ENCODE assay signal across 8 cellular contexts in genomic region chr18:46148810-46149209, GRCh38. TPM values are rescaled to one million over a fixed set of nuclear protein-coding genes. Genes with fewer than 3 reads are reported as not detected.
DNase-seq lines count a peak whose midpoint lies in the region; ATAC-seq, FAIRE-seq and TF ChIP-seq lines count a peak whose summit lies in the region.

No MANE protein-coding gene starts in this region.

- 0 out of 2 replicates have a peak, but pooled peaks have one; percentile 24 for TF ChIP-seq RAD21 in HepG2 (CRISPR knock-in tag; IDR thresholded peaks at IDR 0.05)

- DNase-seq in AG08396 (ENCODE audit: low spot score) (peak; percentile 52), NCI-H2029 treated with DMSO at 0.1 percent for 48 hours (lab: John Stamatoyannopoulos, UW) (peak; percentile 36), dedifferentiated amniotic fluid mesenchymal stem cell (ENCODE audit: extremely low spot score) (peak; percentile 79), HepG2 (ENCODE audit: low spot score) (peak; percentile 59), uterus (peak; percentile 15 to 17)

- H3K4me2 ChIP-seq in HepG2 (ENCODE audit: low read depth, low read length), result no peak overlapping the region

- no peak overlapping the region for H2AFZ ChIP-seq in HepG2 (ENCODE audit: low read length)

- H3K27me3 ChIP-seq in HepG2 (ENCODE audit: control insufficient read depth in 1 of 2, insufficient read depth in 2 of 2, low read length in 2 of 2) (no peaks in the 10 kb centered on the region; a peak in 2 of 5 replicates), uterus (no peaks in the 10 kb centered on the region)

- TF ChIP-seq POLR2A in HepG2 (IDR thresholded peaks at IDR 0.05; ENCODE audit: insufficient read depth in 1 of 2, low read depth in 2 of 2, low read length in 2 of 2), result no peak
- no peak for TF ChIP-seq POLR2A in uterus (IDR thresholded peaks at IDR 0.05)

- peak; percentile 83 for FAIRE-seq in TTC549 (lab: Jason Lieb, UNC)
- peak; percentile 86 for FAIRE-seq in HepG2 (lab: Jason Lieb, UNC)

- POLR2A ChIA-PET in HepG2 (lab: Yijun Ruan, JAX), result no interaction called here

- TF ChIP-seq CTCF in GM12872 (IDR thresholded peaks at IDR 0.05; ENCODE audit: insufficient read depth, low read depth, low read length), result peak; percentile 65
- TF ChIP-seq CTCF in HepG2 (CRISPR knock-in tag; IDR thresholded peaks at IDR 0.05), result peak; percentile 77
- peak; percentile 41 to 62 (median 52) for TF ChIP-seq CTCF in uterus (IDR thresholded peaks at IDR 0.05)

- TF ChIP-seq EP300 in HepG2 (IDR thresholded peaks at IDR 0.05; ENCODE audit: low read depth in 2 of 2, low read length in 2 of 2), result no peak
- no peak for TF ChIP-seq EP300 in HepG2 (CRISPR knock-in tag; IDR thresholded peaks at IDR 0.05; ENCODE audit: borderline replicate concordance)

- H3K4me3 ChIP-seq in HepG2 (replicated peaks in 1 of 3; ENCODE audit: insufficient read depth in 1 of 3, low read depth in 2 of 3, low read length in 3 of 3) (no peak overlapping the region), uterus (no peak overlapping the region)

- BruUV-seq in HepG2 (replicated peaks; lab: Mats Ljungman, UMichigan), result no TSS peak

- WGBS in HepG2 (ENCODE audit: low lambda C conversion rate), result 0% methylated on average over 2 of the region's 2 CpGs

- no peaks in the 10 kb centered on the region for H4K20me1 ChIP-seq in HepG2 (ENCODE audit: insufficient read depth, low read length)

- intact Hi-C loops in HepG2 (cut with micrococcal nuclease; ENCODE audit: unreplicated experiment), result loop anchor here (1.0 kb wide), 2 partner anchors 64 to 509 kb away; no protein-coding TSS in a partner anchor
- intact Hi-C loops in uterus (cut with DNase I; ENCODE audit: low total_unique reads), result no loop called here

- no peak overlapping the region for H3K27ac ChIP-seq in HepG2 (ENCODE audit: extremely low read length, insufficient read depth, low read length)
- H3K27ac ChIP-seq in uterus, result no peak overlapping the region

- ATAC-seq in HepG2 (peak; percentile 81), GM18861 (IDR thresholded peaks at IDR 0.05; ENCODE audit: unreplicated experiment) (no peak)

- H3K79me2 ChIP-seq in HepG2 (ENCODE audit: insufficient read depth, low read length), result no peaks in the 10 kb centered on the region

- CTCF ChIA-PET in HepG2 (lab: Yijun Ruan, JAX; ENCODE audit: low intra/inter-chr PET ratio, low total read pairs), result interaction anchor here (1.2 to 1.7 kb wide), 5 partner anchors 24 to 509 kb away, joined by 4 to 13 read pairs (median 7); a partner anchor contains a TSS

- in situ Hi-C loops in HepG2 (cut with HindIII; ENCODE audit: extremely low pct_ligation_motif_present, low pct_unique_long_range_greater_than_20kb), result loop anchor here (10.0 to 25.0 kb wide), 2 partner anchors 338 to 506 kb away; partner anchors contain the start of gene LOXHD1

- H3K36me3 ChIP-seq in HepG2 (replicated peaks in 1 of 2; ENCODE audit: control insufficient read depth in 1 of 2, insufficient read depth in 2 of 2, low read length in 2 of 2), result no peaks in the 10 kb centered on the region
- no peaks in the 10 kb centered on the region for H3K36me3 ChIP-seq in uterus

- H3K4me1 ChIP-seq in HepG2 (ENCODE audit: insufficient read depth, low read length) (peaks cover 20% of the 10 kb centered on the region), uterus (no peaks in the 10 kb centered on the region)

- no peak overlapping the region for H3K9ac ChIP-seq in HepG2 (ENCODE audit: insufficient read depth, low read depth, low read length)

- no peaks in the 10 kb centered on the region for H3K9me3 ChIP-seq in HepG2 (ENCODE audit: low read length)
- H3K9me3 ChIP-seq in uterus, result no peaks in the 10 kb centered on the region

TF ChIP-seq in HepG2, 621 proteins besides CTCF, POLR2A, EP300 and RAD21:
- TF ChIP-seq STAG1 (CRISPR knock-in tag; IDR thresholded peaks at IDR 0.05), result peak; percentile 77
- TF ChIP-seq FOXP1 (IDR thresholded peaks at IDR 0.05), result no peak
- no peak for TF ChIP-seq FOXP1 (CRISPR knock-in tag; IDR thresholded peaks at IDR 0.05)
- TF ChIP-seq SMC3 (IDR thresholded peaks at IDR 0.05; ENCODE audit: low read length), result peak; percentile 71

RNA-seq across cellular contexts. Expression of gene HAUS1, which starts 44.6 kb away (rescaled TPM):
- total RNA-seq in HepG2 (2016; rRNA removed; fragmentation: Illumina TruSeq; extraction: Trizol) (59.2 and 90.3 TPM in 2 replicates), uterus (10 to 100 TPM; 21.5 to 47.8 (median 36.1) TPM)
- total RNA-seq in HepG2 (2016; cell fraction: cytosol; rRNA removed; fragmentation: Illumina TruSeq; extraction: Trizol; ENCODE audit: low read depth), result 24.1 and 27.0 TPM in 2 replicates
- 59.8 and 92.6 TPM in 2 replicates for total RNA-seq in HepG2 (2016; cell fraction: insoluble cytoplasmic fraction; rRNA removed; fragmentation: Illumina TruSeq; extraction: Trizol)
- 30.0 and 34.0 TPM in 2 replicates for total RNA-seq in HepG2 (2016; cell fraction: membrane; rRNA removed; fragmentation: Illumina TruSeq; extraction: Trizol)
- 22.1 and 27.7 TPM in 2 replicates for total RNA-seq in HepG2 (2016; cell fraction: nucleus; rRNA removed; fragmentation: Illumina TruSeq; extraction: Trizol)
- 13.2 and 20.6 TPM in 2 replicates for polyA plus RNA-seq in HepG2 (2011; rRNA removed)
- polyA plus RNA-seq in HepG2 (2011; cell fraction: cytosol; rRNA removed), result 23.4 and 23.6 TPM in 2 replicates
- 8.2 and 10.6 TPM in 2 replicates for polyA plus RNA-seq in HepG2 (2011; cell fraction: nucleus; rRNA removed)
- polyA plus RNA-seq in HepG2 (2012), result 21.4 and 30.6 TPM in 2 replicates
- 18.5 and 19.3 TPM in 2 replicates for polyA plus RNA-seq in HepG2 (2016; cell fraction: cytosol; fragmentation: Illumina TruSeq; extraction: Trizol; ENCODE audit: low read depth)
- 80.8 and 87.3 TPM in 2 replicates for polyA plus RNA-seq in HepG2 (2016; cell fraction: insoluble cytoplasmic fraction; fragmentation: Illumina TruSeq; extraction: Trizol; ENCODE audit: low read depth)
- polyA plus RNA-seq in HepG2 (2016; cell fraction: membrane; fragmentation: Illumina TruSeq; extraction: Trizol; ENCODE audit: low read depth), result 23.2 and 25.9 TPM in 2 replicates
- 36.7 and 38.3 TPM in 2 replicates for polyA plus RNA-seq in HepG2 (2016; cell fraction: nucleus; fragmentation: Illumina TruSeq; extraction: Trizol; ENCODE audit: insufficient read depth, low read depth)
- 5.7 and 26.1 TPM in 2 replicates for polyA minus RNA-seq in HepG2 (2011; rRNA and poly(A)+ RNA removed; ENCODE audit: low replicate concordance)
- polyA minus RNA-seq in HepG2 (2011; cell fraction: cytosol; rRNA and poly(A)+ RNA removed), result 15.0 and 18.4 TPM in 2 replicates
- polyA minus RNA-seq in HepG2 (2011; cell fraction: nucleus; rRNA and poly(A)+ RNA removed), result 9.4 and 10.2 TPM in 2 replicates

RNA-seq across cellular contexts. Expression of gene ATP5F1A, which starts 50.7 kb away (rescaled TPM):
- 922 and 1,311 TPM in 2 replicates for total RNA-seq in HepG2 (2016; rRNA removed; fragmentation: Illumina TruSeq; extraction: Trizol)
- total RNA-seq in HepG2 (2016; cell fraction: cytosol; rRNA removed; fragmentation: Illumina TruSeq; extraction: Trizol; ENCODE audit: low read depth), result 198 and 244 TPM in 2 replicates
- total RNA-seq in HepG2 (2016; cell fraction: insoluble cytoplasmic fraction; rRNA removed; fragmentation: Illumina TruSeq; extraction: Trizol), result 940 and 1,285 TPM in 2 replicates
- 436 and 513 TPM in 2 replicates for total RNA-seq in HepG2 (2016; cell fraction: membrane; rRNA removed; fragmentation: Illumina TruSeq; extraction: Trizol)
- 345 and 358 TPM in 2 replicates for total RNA-seq in HepG2 (2016; cell fraction: nucleus; rRNA removed; fragmentation: Illumina TruSeq; extraction: Trizol)
- 355 and 459 TPM in 2 replicates for polyA plus RNA-seq in HepG2 (2011; rRNA removed)
- polyA plus RNA-seq in HepG2 (2011; cell fraction: cytosol; rRNA removed), result 632 and 726 TPM in 2 replicates
- polyA plus RNA-seq in HepG2 (2011; cell fraction: nucleus; rRNA removed), result 189 and 204 TPM in 2 replicates
- 422 and 462 TPM in 2 replicates for polyA plus RNA-seq in HepG2 (2012)
- 150 and 167 TPM in 2 replicates for polyA plus RNA-seq in HepG2 (2016; cell fraction: cytosol; fragmentation: Illumina TruSeq; extraction: Trizol; ENCODE audit: low read depth)
- 868 and 898 TPM in 2 replicates for polyA plus RNA-seq in HepG2 (2016; cell fraction: insoluble cytoplasmic fraction; fragmentation: Illumina TruSeq; extraction: Trizol; ENCODE audit: low read depth)
- polyA plus RNA-seq in HepG2 (2016; cell fraction: membrane; fragmentation: Illumina TruSeq; extraction: Trizol; ENCODE audit: low read depth), result 264 and 311 TPM in 2 replicates
- polyA plus RNA-seq in HepG2 (2016; cell fraction: nucleus; fragmentation: Illumina TruSeq; extraction: Trizol; ENCODE audit: insufficient read depth, low read depth), result 317 and 333 TPM in 2 replicates
- polyA minus RNA-seq in HepG2 (2011; rRNA and poly(A)+ RNA removed; ENCODE audit: low replicate concordance), result 762 and 776 TPM in 2 replicates
- polyA minus RNA-seq in HepG2 (2011; cell fraction: cytosol; rRNA and poly(A)+ RNA removed), result 448 and 460 TPM in 2 replicates
- 137 and 150 TPM in 2 replicates for polyA minus RNA-seq in HepG2 (2011; cell fraction: nucleus; rRNA and poly(A)+ RNA removed)
- 100 to 1,000 TPM; 130 to 712 (median 221) TPM for total RNA-seq in uterus

Comparison
In these comparisons a context has a peak if more than half of its experiments do, and no peak if none do; other contexts are left out.
1. DNase-seq: peak in every context shown above with its lines; median percentile 79 in dedifferentiated amniotic fluid mesenchymal stem cell; 59 in HepG2; 52 in AG08396; 36 in NCI-H2029 treated with DMSO at 0.1 percent for 48 hours; 16 in uterus.